In genomic region chr15:98722209-98722608, GRCh38 we compare ENCODE assay signal across 18 cellular contexts.
DNase-seq lines count a peak whose midpoint lies in the region; ATAC-seq and TF ChIP-seq lines count a peak whose summit lies in the region.
"Had no signal": no experiment of that assay in that cellular context is flagged by ENCODE, and none has a peak within 500 bp of the region (broad histone marks: within the 10 kb centered on the region; RNA-seq: fewer than 3 reads in every experiment).

No MANE protein-coding gene starts in this region.

- no peak overlapping the region for H2BK15ac ChIP-seq in mesenchymal stem cell (ENCODE audit: low read depth, poor library complexity, severe bottlenecking)

- peaks cover 31% of the 10 kb centered on the region for H3K79me1 ChIP-seq in mesenchymal stem cell (replicated peaks; ENCODE audit: low read length, poor library complexity, severe bottlenecking)

- intact Hi-C loops in left ventricle myocardium inferior (cut with micrococcal nuclease) (no loop called here), left ventricle myocardium superior (cut with micrococcal nuclease) (loop anchor here (10.0 kb wide), 1 partner anchor 47 kb away; no protein-coding TSS in a partner anchor), Panc1 (cut with micrococcal nuclease; ENCODE audit: unreplicated experiment) (no loop called here), head of caudate nucleus (cut with DNase I) (no loop called here), aorta (cut with DNase I) (no loop called here)

- H3K4me3 Mint-ChIP-seq in type B pancreatic cell: no peak overlapping the region
- H3K4me3 Mint-ChIP-seq: CD8-positive, alpha-beta T cell had no signal

- ATAC-seq in left ventricle myocardium superior (no peak), Panc1 (peak; percentile 10; the same call in 1 of the 2 replicates), aorta (ENCODE audit: low FRiP score) (no peak), GM18867 (IDR thresholded peaks at IDR 0.05; ENCODE audit: unreplicated experiment) (no peak)
- ATAC-seq: CD8-positive, alpha-beta T cell had no signal

- H3K23ac ChIP-seq in mesenchymal stem cell (ENCODE audit: low read length in 2 of 2): no peak overlapping the region

- no peaks in the 10 kb centered on the region for H3K27me3 Mint-ChIP-seq in type B pancreatic cell

- no peak overlapping the region for H3K14ac ChIP-seq in mesenchymal stem cell (ENCODE audit: low read length in 2 of 2)

- no peak overlapping the region for H2BK5ac ChIP-seq in mesenchymal stem cell (ENCODE audit: low read depth, low read length, poor library complexity, severe bottlenecking)

- CTCF ChIA-PET in Panc1 (lab: Charles Lee): no interaction called here

- no peaks in the 10 kb centered on the region for H3K27me3 ChIP-seq in left ventricle myocardium inferior (ENCODE audit: low read depth)
- H3K27me3 ChIP-seq in Panc1 (ENCODE audit: control insufficient read depth, insufficient read depth, low read length): no peaks in the 10 kb centered on the region
- H3K27me3 ChIP-seq in mesenchymal stem cell (ENCODE audit: control insufficient read depth in 1 of 2, insufficient read depth in 1 of 2, low read length in 2 of 2): no peaks in the 10 kb centered on the region
- no peaks in the 10 kb centered on the region for H3K27me3 ChIP-seq in aorta (ENCODE audit: control insufficient read depth in 1 of 2, insufficient read depth in 2 of 2, low read length in 1 of 2)

- no peak overlapping the region for H3K4me2 ChIP-seq in mesenchymal stem cell (ENCODE audit: low read length, poor library complexity, severe bottlenecking)

- no peak overlapping the region for H2AFZ ChIP-seq in mesenchymal stem cell (ENCODE audit: low read depth, low read length)

- POLR2A ChIA-PET in Panc1 (lab: Charles Lee): no interaction called here

- peak overlapping the region; percentile 55 for H3K27ac Mint-ChIP-seq in type B pancreatic cell
- H3K27ac Mint-ChIP-seq: CD8-positive, alpha-beta T cell had no signal

- no peak overlapping the region for H2BK120ac ChIP-seq in mesenchymal stem cell (ENCODE audit: low read depth, low read length)

- H3K9ac ChIP-seq in mesenchymal stem cell (ENCODE audit: low read length): no peak overlapping the region

- H3K4me1 ChIP-seq in left ventricle myocardium inferior (peaks cover 100% of the 10 kb centered on the region), Panc1 (ENCODE audit: control insufficient read depth, insufficient read depth, low read length) (peaks cover 81% of the 10 kb centered on the region), mesenchymal stem cell (ENCODE audit: control insufficient read depth, insufficient read depth, low read depth, low read length) (peaks cover 21% of the 10 kb centered on the region), aorta (ENCODE audit: control insufficient read depth in 1 of 2, insufficient read depth in 2 of 2, low read length in 2 of 2) (peaks cover 8 to 11% of the 10 kb centered on the region in 2 donors)

- DNase-seq in left ventricle myocardium inferior (no peak), left ventricle myocardium superior (no peak), Panc1 (ENCODE audit: low read depth, low spot score) (no peak), mesenchymal stem cell (no peak), type B pancreatic cell (ENCODE audit: extremely low spot score, unreplicated experiment) (no peak), head of caudate nucleus (no peak), aorta (no peak)
- DNase-seq: ACHN; CD8-positive, alpha-beta T cell; DMS 273 treated with DMSO at 0.1 percent for 48 hours; HCEC 1CT; Kasumi-1; NCI-H187 treated with DMSO at 0.1 percent for 48 hours; NCI-H2171; NCI-H446 treated with DMSO at 0.1 percent for 48 hours; NCI-H774; SHP77 treated with DMSO at 0.1 percent for 48 hours had no signal

- H4K8ac ChIP-seq in mesenchymal stem cell (ENCODE audit: low read length): no peak overlapping the region

- no peak overlapping the region for H4K91ac ChIP-seq in mesenchymal stem cell (ENCODE audit: low read length)

- H3K36me3 ChIP-seq in left ventricle myocardium inferior (no peaks in the 10 kb centered on the region), Panc1 (ENCODE audit: control insufficient read depth, insufficient read depth, low read length) (no peaks in the 10 kb centered on the region; the same call in 1 of the 2 replicates), mesenchymal stem cell (ENCODE audit: control insufficient read depth in 1 of 2, insufficient read depth in 2 of 2, low read depth in 1 of 2, low read length in 2 of 2) (no peaks in the 10 kb centered on the region), aorta (ENCODE audit: control insufficient read depth in 1 of 2, insufficient read depth in 2 of 2, low read length in 1 of 2) (no peaks in the 10 kb centered on the region)

- H3K9me3 ChIP-seq in left ventricle myocardium inferior (replicated peaks) (no peaks in the 10 kb centered on the region), Panc1 (ENCODE audit: control insufficient read depth, insufficient read depth, low read depth, low read length) (no peaks in the 10 kb centered on the region), mesenchymal stem cell (ENCODE audit: control insufficient read depth, low read length) (no peaks in the 10 kb centered on the region), aorta (ENCODE audit: control insufficient read depth, low read length) (no peaks in the 10 kb centered on the region)

- no peak for TF ChIP-seq CTCF in left ventricle myocardium inferior (IDR thresholded peaks at IDR 0.05; ENCODE audit: borderline replicate concordance)
- TF ChIP-seq CTCF in Panc1 (IDR thresholded peaks at IDR 0.05): no peak
- TF ChIP-seq CTCF in type B pancreatic cell (conservative IDR thresholded peaks at IDR 0.05): no peak

- H3K4me3 ChIP-seq in left ventricle myocardium inferior (no peak overlapping the region), Panc1 (ENCODE audit: low read depth in 2 of 2, low read length in 2 of 2) (no peak overlapping the region), mesenchymal stem cell (ENCODE audit: insufficient read depth in 1 of 2, low read depth in 1 of 2, low read length in 2 of 2) (no peak overlapping the region), aorta (ENCODE audit: low read length in 2 of 2) (no peak overlapping the region)

- BruUV-seq in Panc1 (replicated peaks; lab: Mats Ljungman, UMichigan): no TSS peak

- H3K4me1 Mint-ChIP-seq in type B pancreatic cell (ENCODE audit: unreplicated experiment): peaks cover 82% of the 10 kb centered on the region

- in situ Hi-C loops in Panc1 (cut with HindIII; ENCODE audit: low pct_unique_long_range_greater_than_20kb, low sequenced_read_pairs): no loop called here

- no peaks in the 10 kb centered on the region for H3K36me3 Mint-ChIP-seq in type B pancreatic cell

- no peaks in the 10 kb centered on the region for H3K9me3 Mint-ChIP-seq in type B pancreatic cell
- H3K9me3 Mint-ChIP-seq: CD8-positive, alpha-beta T cell had no signal

- no peak overlapping the region for H3K4ac ChIP-seq in mesenchymal stem cell (ENCODE audit: low read depth in 1 of 2, low read length in 2 of 2)

- H3K27ac ChIP-seq in left ventricle myocardium inferior (replicated peaks) (peak overlapping the region; percentile 41), Panc1 (ENCODE audit: low read length) (peak overlapping the region; percentile 72), mesenchymal stem cell (ENCODE audit: low read length, poor library complexity, severe bottlenecking) (no peak overlapping the region), aorta (ENCODE audit: low read depth in 1 of 2, low read length in 2 of 2) (no peak overlapping the region)

- no peak overlapping the region for H3K18ac ChIP-seq in mesenchymal stem cell (ENCODE audit: low read depth in 1 of 2, low read length in 2 of 2)

- 95% methylated on average over 7 of the region's 8 CpGs for WGBS in mesenchymal stem cell
- WGBS in aorta, 2 donors: 69 to 73% methylated on average over 8 of the region's 8 CpGs

- H2BK12ac ChIP-seq in mesenchymal stem cell (ENCODE audit: low read length in 2 of 2): no peak overlapping the region

- H2AK5ac ChIP-seq in mesenchymal stem cell (ENCODE audit: low read length, severe bottlenecking): peak overlapping the region; percentile 86

Comparison
In these comparisons a context has a peak if more than half of its experiments do, and no peak if none do; other contexts are left out.
1. H3K27ac ChIP-seq: peak in left ventricle myocardium inferior (single experiment) and Panc1 (single experiment); none in mesenchymal stem cell (single experiment) and aorta (0 of 2).